Comparison of ENCODE assay signal across 1 cellular context in the genomic region with DNA sequence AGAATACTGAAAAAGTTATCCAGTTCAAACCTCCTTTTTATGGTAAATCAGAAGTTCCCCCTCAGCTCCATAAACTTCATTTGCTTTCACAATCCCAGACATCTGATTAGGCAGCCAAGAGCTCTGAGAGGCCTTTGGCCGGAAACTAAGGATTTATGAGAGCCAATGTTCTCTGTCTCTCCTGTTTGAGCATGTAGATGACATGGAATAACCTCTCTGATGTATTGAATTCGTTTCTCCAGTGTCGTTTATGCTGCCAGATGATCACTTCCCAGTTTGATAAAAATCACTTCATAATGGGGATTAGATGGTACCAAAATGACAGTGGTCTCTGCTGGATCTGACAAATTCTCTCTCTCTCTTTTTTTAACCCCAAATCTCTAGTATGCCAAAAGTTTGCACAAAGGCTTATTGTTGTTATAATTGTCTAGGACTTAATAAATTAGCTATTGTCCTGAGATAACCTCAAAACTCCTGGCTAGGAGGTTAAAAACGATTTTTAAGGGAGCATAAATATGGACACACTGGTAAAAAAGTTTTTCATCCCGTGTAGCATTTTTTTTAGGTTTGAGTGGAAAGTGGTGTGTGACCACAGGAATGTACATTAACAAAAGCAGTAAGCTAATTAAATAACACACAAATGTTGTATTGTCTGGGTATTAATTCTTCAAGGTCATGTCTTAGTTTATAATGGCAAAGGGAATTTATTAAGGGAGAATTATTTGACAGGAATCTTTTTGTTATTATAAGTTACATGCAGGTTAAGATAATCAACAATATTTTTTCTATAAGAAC.
TF ChIP-seq lines count a peak whose summit lies in the region.

No MANE protein-coding gene starts in this region.

TF ChIP-seq in A549, 52 proteins besides CTCF, POLR2A, EP300 and RAD21:
- TF ChIP-seq, protein P1, sequence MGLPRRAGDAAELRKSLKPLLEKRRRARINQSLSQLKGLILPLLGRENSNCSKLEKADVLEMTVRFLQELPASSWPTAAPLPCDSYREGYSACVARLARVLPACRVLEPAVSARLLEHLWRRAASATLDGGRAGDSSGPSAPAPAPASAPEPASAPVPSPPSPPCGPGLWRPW (IDR thresholded peaks at IDR 0.05): no peak
- TF ChIP-seq ZFP36 (IDR thresholded peaks at IDR 0.05; ENCODE audit: borderline replicate concordance, partially characterized antibody): no peak
- TF ChIP-seq CHD4 (IDR thresholded peaks at IDR 0.05; ENCODE audit: borderline replicate concordance): no peak
- TF ChIP-seq CEBPB (IDR thresholded peaks at IDR 0.05): no peak
- TF ChIP-seq, protein P2, sequence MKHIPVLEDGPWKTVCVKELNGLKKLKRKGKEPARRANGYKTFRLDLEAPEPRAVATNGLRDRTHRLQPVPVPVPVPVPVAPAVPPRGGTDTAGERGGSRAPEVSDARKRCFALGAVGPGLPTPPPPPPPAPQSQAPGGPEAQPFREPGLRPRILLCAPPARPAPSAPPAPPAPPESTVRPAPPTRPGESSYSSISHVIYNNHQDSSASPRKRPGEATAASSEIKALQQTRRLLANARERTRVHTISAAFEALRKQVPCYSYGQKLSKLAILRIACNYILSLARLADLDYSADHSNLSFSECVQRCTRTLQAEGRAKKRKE (CRISPR knock-in tag; IDR thresholded peaks at IDR 0.05; ENCODE audit: low read depth): peak; percentile 80
- TF ChIP-seq EHMT2 (IDR thresholded peaks at IDR 0.05; ENCODE audit: low read depth): no peak
- no peak for TF ChIP-seq RCOR1 (IDR thresholded peaks at IDR 0.05; ENCODE audit: low read depth, low read length)
- TF ChIP-seq, protein P3, sequence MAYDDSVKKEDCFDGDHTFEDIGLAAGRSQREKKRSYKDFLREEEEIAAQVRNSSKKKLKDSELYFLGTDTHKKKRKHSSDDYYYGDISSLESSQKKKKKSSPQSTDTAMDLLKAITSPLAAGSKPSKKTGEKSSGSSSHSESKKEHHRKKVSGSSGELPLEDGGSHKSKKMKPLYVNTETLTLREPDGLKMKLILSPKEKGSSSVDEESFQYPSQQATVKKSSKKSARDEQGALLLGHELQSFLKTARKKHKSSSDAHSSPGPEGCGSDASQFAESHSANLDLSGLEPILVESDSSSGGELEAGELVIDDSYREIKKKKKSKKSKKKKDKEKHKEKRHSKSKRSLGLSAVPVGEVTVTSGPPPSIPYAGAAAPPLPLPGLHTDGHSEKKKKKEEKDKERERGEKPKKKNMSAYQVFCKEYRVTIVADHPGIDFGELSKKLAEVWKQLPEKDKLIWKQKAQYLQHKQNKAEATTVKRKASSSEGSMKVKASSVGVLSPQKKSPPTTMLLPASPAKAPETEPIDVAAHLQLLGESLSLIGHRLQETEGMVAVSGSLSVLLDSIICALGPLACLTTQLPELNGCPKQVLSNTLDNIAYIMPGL (CRISPR knock-in tag; IDR thresholded peaks at IDR 0.05; ENCODE audit: borderline replicate concordance): no peak
- no peak for TF ChIP-seq CHD2 (IDR thresholded peaks at IDR 0.05; ENCODE audit: low read length, partially characterized antibody)
- TF ChIP-seq ZNF302 (CRISPR knock-in tag; IDR thresholded peaks at IDR 0.05): 0 out of 2 replicates have a peak, but pooled peaks have one; percentile 27
- TF ChIP-seq JUN (IDR thresholded peaks at IDR 0.05): peak in 1 of 2 experiments; percentile 20; a peak in 1 of 5 replicates
- TF ChIP-seq NFE2L2 (conservative IDR thresholded peaks at IDR 0.05; ENCODE audit: low read length): no peak
- TF ChIP-seq NPAS2 (CRISPR knock-in tag; IDR thresholded peaks at IDR 0.05; ENCODE audit: borderline replicate concordance): no peak
- no peak for TF ChIP-seq BHLHE40 (IDR thresholded peaks at IDR 0.05; ENCODE audit: low read depth, low read length)
- no peak for TF ChIP-seq PHF8 (IDR thresholded peaks at IDR 0.05; ENCODE audit: borderline replicate concordance, low read depth)
- no peak for TF ChIP-seq RARB (CRISPR knock-in tag; IDR thresholded peaks at IDR 0.05)
- TF ChIP-seq RFX5 (IDR thresholded peaks at IDR 0.05): no peak
- TF ChIP-seq TP53 (CRISPR knock-in tag; IDR thresholded peaks at IDR 0.05): no peak
- no peak for TF ChIP-seq TFCP2L1 (CRISPR knock-in tag; IDR thresholded peaks at IDR 0.05)
- no peak for TF ChIP-seq NR3C1 (IDR thresholded peaks at IDR 0.05)
- TF ChIP-seq MAFK (IDR thresholded peaks at IDR 0.05; ENCODE audit: partially characterized antibody): no peak
- TF ChIP-seq ZC3H11A (IDR thresholded peaks at IDR 0.05): no peak
- TF ChIP-seq HOXB13 (CRISPR knock-in tag; IDR thresholded peaks at IDR 0.05; ENCODE audit: low read depth): peak; percentile 78
- TF ChIP-seq, protein P4, sequence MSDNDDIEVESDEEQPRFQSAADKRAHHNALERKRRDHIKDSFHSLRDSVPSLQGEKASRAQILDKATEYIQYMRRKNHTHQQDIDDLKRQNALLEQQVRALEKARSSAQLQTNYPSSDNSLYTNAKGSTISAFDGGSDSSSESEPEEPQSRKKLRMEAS (IDR thresholded peaks at IDR 0.05): no peak
- TF ChIP-seq, protein P5, sequence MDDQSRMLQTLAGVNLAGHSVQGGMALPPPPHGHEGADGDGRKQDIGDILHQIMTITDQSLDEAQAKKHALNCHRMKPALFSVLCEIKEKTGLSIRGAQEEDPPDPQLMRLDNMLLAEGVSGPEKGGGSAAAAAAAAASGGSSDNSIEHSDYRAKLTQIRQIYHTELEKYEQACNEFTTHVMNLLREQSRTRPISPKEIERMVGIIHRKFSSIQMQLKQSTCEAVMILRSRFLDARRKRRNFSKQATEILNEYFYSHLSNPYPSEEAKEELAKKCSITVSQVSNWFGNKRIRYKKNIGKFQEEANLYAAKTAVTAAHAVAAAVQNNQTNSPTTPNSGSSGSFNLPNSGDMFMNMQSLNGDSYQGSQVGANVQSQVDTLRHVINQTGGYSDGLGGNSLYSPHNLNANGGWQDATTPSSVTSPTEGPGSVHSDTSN (IDR thresholded peaks at IDR 0.05): no peak
- TF ChIP-seq FOSB (CRISPR knock-in tag; IDR thresholded peaks at IDR 0.05): peak; percentile 89
- TF ChIP-seq MYC (IDR thresholded peaks at IDR 0.05; ENCODE audit: borderline replicate concordance, low read length): no peak
- no peak for TF ChIP-seq MAZ (IDR thresholded peaks at IDR 0.05; ENCODE audit: borderline replicate concordance, low read depth, low read length)
- no peak for TF ChIP-seq CBX8 (IDR thresholded peaks at IDR 0.05)
- TF ChIP-seq, protein P6, sequence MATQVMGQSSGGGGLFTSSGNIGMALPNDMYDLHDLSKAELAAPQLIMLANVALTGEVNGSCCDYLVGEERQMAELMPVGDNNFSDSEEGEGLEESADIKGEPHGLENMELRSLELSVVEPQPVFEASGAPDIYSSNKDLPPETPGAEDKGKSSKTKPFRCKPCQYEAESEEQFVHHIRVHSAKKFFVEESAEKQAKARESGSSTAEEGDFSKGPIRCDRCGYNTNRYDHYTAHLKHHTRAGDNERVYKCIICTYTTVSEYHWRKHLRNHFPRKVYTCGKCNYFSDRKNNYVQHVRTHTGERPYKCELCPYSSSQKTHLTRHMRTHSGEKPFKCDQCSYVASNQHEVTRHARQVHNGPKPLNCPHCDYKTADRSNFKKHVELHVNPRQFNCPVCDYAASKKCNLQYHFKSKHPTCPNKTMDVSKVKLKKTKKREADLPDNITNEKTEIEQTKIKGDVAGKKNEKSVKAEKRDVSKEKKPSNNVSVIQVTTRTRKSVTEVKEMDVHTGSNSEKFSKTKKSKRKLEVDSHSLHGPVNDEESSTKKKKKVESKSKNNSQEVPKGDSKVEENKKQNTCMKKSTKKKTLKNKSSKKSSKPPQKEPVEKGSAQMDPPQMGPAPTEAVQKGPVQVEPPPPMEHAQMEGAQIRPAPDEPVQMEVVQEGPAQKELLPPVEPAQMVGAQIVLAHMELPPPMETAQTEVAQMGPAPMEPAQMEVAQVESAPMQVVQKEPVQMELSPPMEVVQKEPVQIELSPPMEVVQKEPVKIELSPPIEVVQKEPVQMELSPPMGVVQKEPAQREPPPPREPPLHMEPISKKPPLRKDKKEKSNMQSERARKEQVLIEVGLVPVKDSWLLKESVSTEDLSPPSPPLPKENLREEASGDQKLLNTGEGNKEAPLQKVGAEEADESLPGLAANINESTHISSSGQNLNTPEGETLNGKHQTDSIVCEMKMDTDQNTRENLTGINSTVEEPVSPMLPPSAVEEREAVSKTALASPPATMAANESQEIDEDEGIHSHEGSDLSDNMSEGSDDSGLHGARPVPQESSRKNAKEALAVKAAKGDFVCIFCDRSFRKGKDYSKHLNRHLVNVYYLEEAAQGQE (IDR thresholded peaks at IDR 0.05): no peak
- TF ChIP-seq KDM1A (IDR thresholded peaks at IDR 0.05; ENCODE audit: low read depth): no peak
- no peak for TF ChIP-seq HDAC2 (IDR thresholded peaks at IDR 0.05)
- peak; percentile 81; the same call in 1 of the 2 replicates for TF ChIP-seq EHF (CRISPR knock-in tag; IDR thresholded peaks at IDR 0.05)
- TF ChIP-seq, protein P7, sequence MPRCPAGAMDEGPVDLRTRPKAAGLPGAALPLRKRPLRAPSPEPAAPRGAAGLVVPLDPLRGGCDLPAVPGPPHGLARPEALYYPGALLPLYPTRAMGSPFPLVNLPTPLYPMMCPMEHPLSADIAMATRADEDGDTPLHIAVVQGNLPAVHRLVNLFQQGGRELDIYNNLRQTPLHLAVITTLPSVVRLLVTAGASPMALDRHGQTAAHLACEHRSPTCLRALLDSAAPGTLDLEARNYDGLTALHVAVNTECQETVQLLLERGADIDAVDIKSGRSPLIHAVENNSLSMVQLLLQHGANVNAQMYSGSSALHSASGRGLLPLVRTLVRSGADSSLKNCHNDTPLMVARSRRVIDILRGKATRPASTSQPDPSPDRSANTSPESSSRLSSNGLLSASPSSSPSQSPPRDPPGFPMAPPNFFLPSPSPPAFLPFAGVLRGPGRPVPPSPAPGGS (IDR thresholded peaks at IDR 0.05): no peak
- TF ChIP-seq, protein P8, sequence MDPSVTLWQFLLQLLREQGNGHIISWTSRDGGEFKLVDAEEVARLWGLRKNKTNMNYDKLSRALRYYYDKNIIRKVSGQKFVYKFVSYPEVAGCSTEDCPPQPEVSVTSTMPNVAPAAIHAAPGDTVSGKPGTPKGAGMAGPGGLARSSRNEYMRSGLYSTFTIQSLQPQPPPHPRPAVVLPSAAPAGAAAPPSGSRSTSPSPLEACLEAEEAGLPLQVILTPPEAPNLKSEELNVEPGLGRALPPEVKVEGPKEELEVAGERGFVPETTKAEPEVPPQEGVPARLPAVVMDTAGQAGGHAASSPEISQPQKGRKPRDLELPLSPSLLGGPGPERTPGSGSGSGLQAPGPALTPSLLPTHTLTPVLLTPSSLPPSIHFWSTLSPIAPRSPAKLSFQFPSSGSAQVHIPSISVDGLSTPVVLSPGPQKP (IDR thresholded peaks at IDR 0.05; ENCODE audit: low read depth, low read length): no peak
- TF ChIP-seq ESRRA (IDR thresholded peaks at IDR 0.05; ENCODE audit: borderline replicate concordance, low read length): no peak
- TF ChIP-seq CBX2 (IDR thresholded peaks at IDR 0.05; ENCODE audit: borderline replicate concordance, low read depth): no peak
- TF ChIP-seq HOXB5 (CRISPR knock-in tag; IDR thresholded peaks at IDR 0.05): peak; percentile 83
- TF ChIP-seq SMC3 (IDR thresholded peaks at IDR 0.05): no peak
- TF ChIP-seq HEYL (CRISPR knock-in tag; IDR thresholded peaks at IDR 0.05): 0 out of 2 replicates have a peak, but pooled peaks have one; percentile 10
- TF ChIP-seq GATA3 (IDR thresholded peaks at IDR 0.05; ENCODE audit: borderline replicate concordance): no peak
- 0 out of 2 replicates have a peak, but pooled peaks have one; percentile 25 for TF ChIP-seq FOXS1 (CRISPR knock-in tag; IDR thresholded peaks at IDR 0.05)
- TF ChIP-seq ZSCAN20 (CRISPR knock-in tag; IDR thresholded peaks at IDR 0.05): peak; percentile 14; the same call in 1 of the 2 replicates
- no peak for TF ChIP-seq FOSL2 (IDR thresholded peaks at IDR 0.05)
- no peak for TF ChIP-seq FOSL2 (CRISPR knock-in tag; IDR thresholded peaks at IDR 0.05)
- TF ChIP-seq, protein P9, sequence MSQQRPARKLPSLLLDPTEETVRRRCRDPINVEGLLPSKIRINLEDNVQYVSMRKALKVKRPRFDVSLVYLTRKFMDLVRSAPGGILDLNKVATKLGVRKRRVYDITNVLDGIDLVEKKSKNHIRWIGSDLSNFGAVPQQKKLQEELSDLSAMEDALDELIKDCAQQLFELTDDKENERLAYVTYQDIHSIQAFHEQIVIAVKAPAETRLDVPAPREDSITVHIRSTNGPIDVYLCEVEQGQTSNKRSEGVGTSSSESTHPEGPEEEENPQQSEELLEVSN (IDR thresholded peaks at IDR 0.05; ENCODE audit: borderline replicate concordance, low read depth): no peak
- TF ChIP-seq JUNB (IDR thresholded peaks at IDR 0.05): no peak
- TF ChIP-seq HOXA7 (CRISPR knock-in tag; IDR thresholded peaks at IDR 0.05): peak; percentile 84; the same call in 1 of the 2 replicates
- no peak for TF ChIP-seq KDM5A (IDR thresholded peaks at IDR 0.05)
- no peak for TF ChIP-seq POLR2AphosphoS2 (conservative IDR thresholded peaks at IDR 0.05; ENCODE audit: low read length)
- no peak for TF ChIP-seq SREBF2 (IDR thresholded peaks at IDR 0.05)
- TF ChIP-seq RNF2 (IDR thresholded peaks at IDR 0.05; ENCODE audit: borderline replicate concordance, low read depth): no peak
- TF ChIP-seq, protein P10, sequence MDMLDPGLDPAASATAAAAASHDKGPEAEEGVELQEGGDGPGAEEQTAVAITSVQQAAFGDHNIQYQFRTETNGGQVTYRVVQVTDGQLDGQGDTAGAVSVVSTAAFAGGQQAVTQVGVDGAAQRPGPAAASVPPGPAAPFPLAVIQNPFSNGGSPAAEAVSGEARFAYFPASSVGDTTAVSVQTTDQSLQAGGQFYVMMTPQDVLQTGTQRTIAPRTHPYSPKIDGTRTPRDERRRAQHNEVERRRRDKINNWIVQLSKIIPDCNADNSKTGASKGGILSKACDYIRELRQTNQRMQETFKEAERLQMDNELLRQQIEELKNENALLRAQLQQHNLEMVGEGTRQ (IDR thresholded peaks at IDR 0.05): no peak
